Comparison of ENCODE assay signal across 7 cellular contexts in the genomic region with DNA sequence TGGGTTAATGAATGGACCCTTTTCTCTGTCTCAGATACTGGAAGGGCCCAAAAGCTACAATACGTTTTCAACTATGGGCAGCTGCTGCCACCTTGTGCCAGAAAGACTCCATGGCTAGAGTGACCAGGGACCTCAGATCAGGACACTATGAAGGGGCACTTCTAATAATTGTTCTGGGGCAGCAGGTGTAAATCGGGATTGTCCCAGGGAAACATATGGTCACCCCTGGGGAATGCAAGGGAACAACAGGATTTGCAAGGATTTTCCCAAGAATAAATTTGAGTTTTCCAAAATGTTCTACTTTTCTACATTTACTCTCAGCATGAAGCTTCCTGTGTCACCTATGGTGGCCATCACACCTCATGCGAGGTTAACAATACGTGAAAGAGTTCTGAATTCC. TPM values are rescaled to one million over a fixed set of nuclear protein-coding genes. Genes with fewer than 3 reads are reported as not detected.
A peak's percentile ranks its signal among the peaks of the same experiment; 100 is the strongest.
DNase-seq lines count a peak whose midpoint lies in the region; TF ChIP-seq lines count a peak whose summit lies in the region.

No MANE protein-coding gene starts in this region.

- no peak overlapping the region for H3K14ac ChIP-seq in trophoblast cell (ENCODE audit: low read length)

- H3K27ac Mint-ChIP-seq in activated T-helper 2 cell treated with anti-CD3 and anti-CD28 coated beads, Interferon-gamma antibody, Interleukin-2, Interleukin-4, amounts not matched to agents 10 μg/mL and 5 μg/mL and 100 μg/mL, durations not matched to agents 14 hours and 24 hours and 36 hours = no peak overlapping the region

- H4K12ac ChIP-seq in trophoblast cell (ENCODE audit: low read depth, low read length) = no peak overlapping the region

- H3K4me1 Mint-ChIP-seq in activated T-helper 2 cell treated with anti-CD3 and anti-CD28 coated beads, Interferon-gamma antibody, Interleukin-2, Interleukin-4, amounts not matched to agents 10 μg/mL and 5 μg/mL and 100 μg/mL, durations not matched to agents 14 hours and 24 hours and 36 hours (ENCODE audit: low read depth) = no peaks in the 10 kb centered on the region

- peaks cover 54% of the 10 kb centered on the region for H3K27me3 Mint-ChIP-seq in activated T-helper 2 cell treated with anti-CD3 and anti-CD28 coated beads, Interferon-gamma antibody, Interleukin-2, Interleukin-4, amounts not matched to agents 10 μg/mL and 5 μg/mL and 100 μg/mL, durations not matched to agents 14 hours and 24 hours and 36 hours (ENCODE audit: low read depth)

- no peak overlapping the region for H4K8ac ChIP-seq in trophoblast cell (ENCODE audit: low read depth, low read length)

- H3K79me1 ChIP-seq in trophoblast cell (ENCODE audit: low read length) = no peaks in the 10 kb centered on the region

- DNase-seq in RWPE1 (ENCODE audit: low spot score) (peak; percentile 70), foreskin melanocyte (peak; percentile 55), trophoblast cell (peak; percentile 37 to 68), GF-D8 (lab: John Stamatoyannopoulos, UW) (no peak)
- peak; percentile 20 for DNase-seq in activated T-helper 2 cell treated with anti-CD3 and anti-CD28 coated beads, Interferon-gamma antibody, Interleukin-2, Interleukin-4, amounts not matched to agents 10 μg/mL and 5 μg/mL and 100 μg/mL, durations not matched to agents 14 hours and 24 hours and 36 hours (ENCODE audit: low spot score)

- no peaks in the 10 kb centered on the region for H3K9me3 ChIP-seq in trophoblast cell (ENCODE audit: insufficient read depth, low read depth, low read length)

- no CpG with 5 or more reads among the region's 4 CpGs for WGBS in trophoblast cell (ENCODE audit: extremely low coverage, insufficient coverage, insufficient read length)

- H3K23ac ChIP-seq in trophoblast cell (ENCODE audit: low read length) = no peak overlapping the region

- H3K18ac ChIP-seq in trophoblast cell (ENCODE audit: low read length) = no peak overlapping the region

- H2BK120ac ChIP-seq in trophoblast cell (ENCODE audit: insufficient read depth, low read length, poor library complexity) = no peak overlapping the region

- intact Hi-C loops in activated T-helper 2 cell treated with anti-CD3 and anti-CD28 coated beads, Interferon-gamma antibody, Interleukin-2, Interleukin-4, amounts not matched to agents 10 μg/mL and 5 μg/mL and 100 μg/mL, durations not matched to agents 14 hours and 24 hours and 36 hours (cut with micrococcal nuclease) = loop anchor here (5.0 kb wide), 3 partner anchors 115 to 350 kb away; a partner anchor contains a TSS

- H3K27ac ChIP-seq in KMS-11 = no peak overlapping the region
- no peak overlapping the region for H3K27ac ChIP-seq in RWPE1
- H3K27ac ChIP-seq in trophoblast cell (ENCODE audit: low read depth, low read length) = no peak overlapping the region

- no peak overlapping the region for H3K4ac ChIP-seq in trophoblast cell (ENCODE audit: low read depth, low read length)

- no peak overlapping the region for H3K4me3 ChIP-seq in KMS-11 (IDR thresholded peaks at IDR 0.05; ENCODE audit: insufficient read depth, low read depth, low read length)
- H3K4me3 ChIP-seq in trophoblast cell (ENCODE audit: low read depth, low read length) = no peak overlapping the region

- H2AK5ac ChIP-seq in trophoblast cell (ENCODE audit: low read length) = no peak overlapping the region

- H3K4me3 Mint-ChIP-seq in activated T-helper 2 cell treated with anti-CD3 and anti-CD28 coated beads, Interferon-gamma antibody, Interleukin-2, Interleukin-4, amounts not matched to agents 10 μg/mL and 5 μg/mL and 100 μg/mL, durations not matched to agents 14 hours and 24 hours and 36 hours (ENCODE audit: low read depth) = no peak overlapping the region

- H3K27me3 ChIP-seq in KMS-11 (ENCODE audit: insufficient read depth, low read depth) = 0 out of 2 replicates have a peak, but pooled peaks cover 3% of the 10 kb centered on the region
- no peaks in the 10 kb centered on the region for H3K27me3 ChIP-seq in trophoblast cell (ENCODE audit: insufficient read depth, low read length)

- no peaks in the 10 kb centered on the region for H3K36me3 Mint-ChIP-seq in activated T-helper 2 cell treated with anti-CD3 and anti-CD28 coated beads, Interferon-gamma antibody, Interleukin-2, Interleukin-4, amounts not matched to agents 10 μg/mL and 5 μg/mL and 100 μg/mL, durations not matched to agents 14 hours and 24 hours and 36 hours (ENCODE audit: low read depth)

- no peak overlapping the region for H3K9ac ChIP-seq in KMS-11
- H3K9ac ChIP-seq in trophoblast cell (ENCODE audit: low read length) = no peak overlapping the region

- no peaks in the 10 kb centered on the region for H3K4me1 ChIP-seq in KMS-11 (ENCODE audit: low read depth, poor library complexity, severe bottlenecking)
- no peaks in the 10 kb centered on the region for H3K4me1 ChIP-seq in trophoblast cell (ENCODE audit: control insufficient read depth in 1 of 2, insufficient read depth in 2 of 2, low read length in 2 of 2)

- no peak overlapping the region for H3K4me2 ChIP-seq in KMS-11
- H3K4me2 ChIP-seq in trophoblast cell (ENCODE audit: low read length) = no peak overlapping the region

- CTCF ChIA-PET in RWPE1 (lab: Yijun Ruan, JAX) = interaction anchor here (0.6 to 2.6 kb wide), 29 partner anchors 8 to 503 kb away, joined by 3 to 14 read pairs (median 5); a partner anchor contains a TSS

- no peaks in the 10 kb centered on the region for H4K20me1 ChIP-seq in KMS-11 (ENCODE audit: insufficient read depth)

- no peaks in the 10 kb centered on the region for H3K79me2 ChIP-seq in KMS-11 (ENCODE audit: insufficient read depth, low read depth)
- no peaks in the 10 kb centered on the region for H3K79me2 ChIP-seq in trophoblast cell (ENCODE audit: control insufficient read depth, insufficient read depth, low read length, poor library complexity)

- H2BK5ac ChIP-seq in trophoblast cell (ENCODE audit: low read depth, low read length, poor library complexity) = no peak overlapping the region

- H3K9me3 Mint-ChIP-seq in activated T-helper 2 cell treated with anti-CD3 and anti-CD28 coated beads, Interferon-gamma antibody, Interleukin-2, Interleukin-4, amounts not matched to agents 10 μg/mL and 5 μg/mL and 100 μg/mL, durations not matched to agents 14 hours and 24 hours and 36 hours = no peaks in the 10 kb centered on the region

- H2BK12ac ChIP-seq in trophoblast cell (ENCODE audit: low read length) = no peak overlapping the region

- TF ChIP-seq CTCF in GM12874 (IDR thresholded peaks at IDR 0.05; ENCODE audit: insufficient read depth, low read depth, low read length) (peak; percentile 75), KMS-11 (conservative IDR thresholded peaks at IDR 0.05; ENCODE audit: low read depth, low read length) (peak; percentile 92), RWPE1 (conservative IDR thresholded peaks at IDR 0.05; ENCODE audit: low read depth) (peak; percentile 73)

- H4K91ac ChIP-seq in trophoblast cell (ENCODE audit: low read depth, low read length) = no peak overlapping the region

- POLR2A ChIA-PET in RWPE1 (lab: Yijun Ruan, JAX; ENCODE audit: low non-redundant PET) = interaction anchor here (1.1 kb wide), 1 partner anchor 70 kb away, joined by 4 read pairs; no protein-coding TSS in a partner anchor

- no peaks in the 10 kb centered on the region for H3K36me3 ChIP-seq in KMS-11 (ENCODE audit: insufficient read depth)
- no peaks in the 10 kb centered on the region for H3K36me3 ChIP-seq in trophoblast cell (ENCODE audit: control insufficient read depth in 1 of 2, insufficient read depth in 2 of 2, low read length in 2 of 2)

- H2AFZ ChIP-seq in KMS-11 (ENCODE audit: low read depth) = no peak overlapping the region
- no peak overlapping the region for H2AFZ ChIP-seq in trophoblast cell (ENCODE audit: insufficient read depth, low read length, poor library complexity)

RNA-seq across cellular contexts. Expression of a gene that starts 12.0 kb away (rescaled TPM):
- total RNA-seq in activated T-helper 2 cell treated with anti-CD3 and anti-CD28 coated beads, Interferon-gamma antibody, Interleukin-2, Interleukin-4, amounts not matched to agents 10 μg/mL and 5 μg/mL and 100 μg/mL, durations not matched to agents 14 hours and 24 hours and 36 hours = not detected in 2 replicates
- 0.01 TPM in 1 of 2 replicates, not detected in the other for polyA plus RNA-seq in trophoblast cell (2013)

RNA-seq across cellular contexts. Expression of a gene that starts 36.0 kb away (rescaled TPM):
- total RNA-seq in activated T-helper 2 cell treated with anti-CD3 and anti-CD28 coated beads, Interferon-gamma antibody, Interleukin-2, Interleukin-4, amounts not matched to agents 10 μg/mL and 5 μg/mL and 100 μg/mL, durations not matched to agents 14 hours and 24 hours and 36 hours = not detected in 2 replicates
- polyA plus RNA-seq in trophoblast cell (2013) = not detected in 2 replicates

RNA-seq across cellular contexts. Expression of a gene that starts 50.3 kb away (rescaled TPM):
- not detected in 2 replicates for total RNA-seq in activated T-helper 2 cell treated with anti-CD3 and anti-CD28 coated beads, Interferon-gamma antibody, Interleukin-2, Interleukin-4, amounts not matched to agents 10 μg/mL and 5 μg/mL and 100 μg/mL, durations not matched to agents 14 hours and 24 hours and 36 hours
- polyA plus RNA-seq in trophoblast cell (2013) = 2.6 and 2.8 TPM in 2 replicates
